In genomic region chr11:62400760-62401159, GRCh38 we compare ENCODE assay signal across 12 cellular contexts. TPM values are rescaled to one million over a fixed set of nuclear protein-coding genes. Genes with fewer than 3 reads are reported as not detected.
A peak's percentile ranks its signal among the peaks of the same experiment; 100 is the strongest.
DNase-seq lines count a peak whose midpoint lies in the region; ATAC-seq and TF ChIP-seq lines count a peak whose summit lies in the region.
"Had no signal": no experiment of that assay in that cellular context is flagged by ENCODE, and none has a peak within 500 bp of the region (broad histone marks: within the 10 kb centered on the region; RNA-seq: fewer than 3 reads in every experiment).

No MANE protein-coding gene starts in this region.

- DNase-seq in activated naive CD4-positive, alpha-beta T cell treated with anti-CD3 and anti-CD28 coated beads, Interleukin-2, amount 10 ng/mL, durations not matched to agents 7 days and 5 days = no peak
- peak; percentile 88 for DNase-seq in fibroblast of mammary gland (ENCODE audit: low read depth)
- peak; percentile 92 to 93 for DNase-seq in aorta
- no peak for DNase-seq in NCI-H1105 treated with DMSO at 0.1 percent for 48 hours (lab: John Stamatoyannopoulos, UW)
- no peak for DNase-seq in HT-29 (ENCODE audit: low spot score)
- DNase-seq in Caco-2 = no peak
- DNase-seq: activated CD8-positive, alpha-beta memory T cell treated with anti-CD3 and anti-CD28 coated beads, Interleukin-2, amount 50 U/mL, for 4 hours; NCI-H345 had no signal

- H3K4me1 Mint-ChIP-seq in activated naive CD4-positive, alpha-beta T cell treated with anti-CD3 and anti-CD28 coated beads, Interleukin-2, amount 50 U/mL, for 24 hours = peaks cover 53% of the 10 kb centered on the region
- peaks cover 56% of the 10 kb centered on the region for H3K4me1 Mint-ChIP-seq in activated naive CD4-positive, alpha-beta T cell treated with anti-CD3 and anti-CD28 coated beads, Interleukin-2, amount 10 ng/mL, durations not matched to agents 7 days and 5 days
- peaks cover 26% of the 10 kb centered on the region for H3K4me1 Mint-ChIP-seq in Caco-2 (ENCODE audit: low read depth, unreplicated experiment)

- POLR2A ChIA-PET in Caco-2 (lab: Charles Lee) = no interaction called here

- peak; percentile 69 for ATAC-seq in aorta (ENCODE audit: low FRiP score)
- ATAC-seq: HCT116 had no signal

- H3K36me3 Mint-ChIP-seq in activated naive CD4-positive, alpha-beta T cell treated with anti-CD3 and anti-CD28 coated beads, Interleukin-2, amount 50 U/mL, for 24 hours = no peaks in the 10 kb centered on the region
- H3K36me3 Mint-ChIP-seq in activated naive CD4-positive, alpha-beta T cell treated with anti-CD3 and anti-CD28 coated beads, Interleukin-2, amount 10 ng/mL, durations not matched to agents 7 days and 5 days = no peaks in the 10 kb centered on the region
- H3K36me3 Mint-ChIP-seq in Caco-2 (ENCODE audit: insufficient read depth, unreplicated experiment) = peaks cover 18% of the 10 kb centered on the region

- H3K27ac Mint-ChIP-seq in activated naive CD4-positive, alpha-beta T cell treated with anti-CD3 and anti-CD28 coated beads, Interleukin-2, amount 50 U/mL, for 24 hours = no peak overlapping the region
- H3K27ac Mint-ChIP-seq in activated naive CD4-positive, alpha-beta T cell treated with anti-CD3 and anti-CD28 coated beads, Interleukin-2, amount 10 ng/mL, durations not matched to agents 7 days and 5 days = no peak overlapping the region
- no peak overlapping the region for H3K27ac Mint-ChIP-seq in Caco-2 (ENCODE audit: unreplicated experiment)

- no peaks in the 10 kb centered on the region for H3K9me3 ChIP-seq in muscle layer of duodenum (ENCODE audit: control insufficient read depth in 1 of 2, low read length in 2 of 2)
- H3K9me3 ChIP-seq in aorta (ENCODE audit: control insufficient read depth, low read length) = no peaks in the 10 kb centered on the region
- no peaks in the 10 kb centered on the region for H3K9me3 ChIP-seq in Caco-2
- H3K9me3 ChIP-seq: BLaER1 had no signal

- no peak for TF ChIP-seq CTCF in fibroblast of mammary gland (conservative IDR thresholded peaks at IDR 0.05; ENCODE audit: control insufficient read depth, insufficient read depth, low read depth, low read length)
- TF ChIP-seq CTCF in Caco-2 (IDR thresholded peaks at IDR 0.05; ENCODE audit: insufficient read depth in 1 of 2, low read depth in 1 of 2, low read length in 1 of 2, severe bottlenecking in 1 of 2, unreplicated experiment in 1 of 2) = no peak

- CTCF ChIA-PET in activated naive CD4-positive, alpha-beta T cell treated with anti-CD3 and anti-CD28 coated beads, Interleukin-2, amount 10 ng/mL, durations not matched to agents 7 days and 5 days (lab: Charles Lee) = interaction anchor here (1.0 to 4.6 kb wide), 6 partner anchors 10 to 293 kb away, joined by 3 to 30 read pairs (median 6); no protein-coding TSS in a partner anchor
- CTCF ChIA-PET in Caco-2 (lab: Charles Lee) = interaction anchor here (1.0 to 1.2 kb wide), 2 partner anchors 158 to 160 kb away, joined by 3 read pairs; no protein-coding TSS in a partner anchor

- no peaks in the 10 kb centered on the region for H3K36me3 ChIP-seq in muscle layer of duodenum (ENCODE audit: control insufficient read depth in 1 of 2, insufficient read depth in 2 of 2, low read length in 2 of 2)
- no peaks in the 10 kb centered on the region for H3K36me3 ChIP-seq in aorta (ENCODE audit: control insufficient read depth in 1 of 2, insufficient read depth in 2 of 2, low read length in 1 of 2)
- H3K36me3 ChIP-seq in Caco-2 (ENCODE audit: control insufficient read depth, insufficient read depth, low read length) = no peaks in the 10 kb centered on the region
- H3K36me3 ChIP-seq: BLaER1 had no signal

- no TSS peak for BruUV-seq in Caco-2 (replicated peaks; lab: Mats Ljungman, UMichigan)

- H3K4me3 Mint-ChIP-seq in activated naive CD4-positive, alpha-beta T cell treated with anti-CD3 and anti-CD28 coated beads, Interleukin-2, amount 50 U/mL, for 24 hours = peak overlapping the region; percentile 92
- H3K4me3 Mint-ChIP-seq in activated naive CD4-positive, alpha-beta T cell treated with anti-CD3 and anti-CD28 coated beads, Interleukin-2, amount 10 ng/mL, durations not matched to agents 7 days and 5 days = no peak overlapping the region
- no peak overlapping the region for H3K4me3 Mint-ChIP-seq in Caco-2 (ENCODE audit: unreplicated experiment)

- H3K27me3 ChIP-seq in muscle layer of duodenum (ENCODE audit: low read depth, low read length) (no peaks in the 10 kb centered on the region), aorta (ENCODE audit: control insufficient read depth in 1 of 2, insufficient read depth in 2 of 2, low read length in 1 of 2) (no peaks in the 10 kb centered on the region), Caco-2 (replicated peaks; ENCODE audit: control insufficient read depth, insufficient read depth, low read length) (no peaks in the 10 kb centered on the region)
- H3K27me3 ChIP-seq: BLaER1 had no signal

- H3K4me3 ChIP-seq in fibroblast of mammary gland (ENCODE audit: control insufficient read depth, low read depth, low read length) = no peak overlapping the region
- H3K4me3 ChIP-seq in muscle layer of duodenum (ENCODE audit: low read depth in 1 of 2, low read length in 2 of 2) = peak overlapping the region in 1 of 2 donors; percentile 11
- no peak overlapping the region for H3K4me3 ChIP-seq in aorta (ENCODE audit: low read length in 2 of 2)
- no peak overlapping the region for H3K4me3 ChIP-seq in Caco-2 (ENCODE audit: low read depth, low read length)
- H3K4me3 ChIP-seq: BLaER1 had no signal

- no peaks in the 10 kb centered on the region for H3K27me3 Mint-ChIP-seq in activated naive CD4-positive, alpha-beta T cell treated with anti-CD3 and anti-CD28 coated beads, Interleukin-2, amount 50 U/mL, for 24 hours
- H3K27me3 Mint-ChIP-seq in activated naive CD4-positive, alpha-beta T cell treated with anti-CD3 and anti-CD28 coated beads, Interleukin-2, amount 10 ng/mL, durations not matched to agents 7 days and 5 days = peaks cover 8% of the 10 kb centered on the region
- no peaks in the 10 kb centered on the region for H3K27me3 Mint-ChIP-seq in Caco-2 (ENCODE audit: insufficient read depth, unreplicated experiment)

- no peaks in the 10 kb centered on the region for H3K9me3 Mint-ChIP-seq in activated naive CD4-positive, alpha-beta T cell treated with anti-CD3 and anti-CD28 coated beads, Interleukin-2, amount 50 U/mL, for 24 hours
- H3K9me3 Mint-ChIP-seq in activated naive CD4-positive, alpha-beta T cell treated with anti-CD3 and anti-CD28 coated beads, Interleukin-2, amount 10 ng/mL, durations not matched to agents 7 days and 5 days = no peaks in the 10 kb centered on the region
- H3K9me3 Mint-ChIP-seq in Caco-2 (ENCODE audit: unreplicated experiment) = no peaks in the 10 kb centered on the region

- 2 to 6% methylated on average over 9 of the region's 9 CpGs for WGBS in aorta, 2 donors

- intact Hi-C loops in aorta (cut with DNase I) = loop anchor here in 1 of 2 donors (5.0 kb wide), 1 partner anchor 157 kb away; no protein-coding TSS in a partner anchor
- intact Hi-C loops in Caco-2 (cut with micrococcal nuclease; ENCODE audit: unreplicated experiment) = no loop called here

- peak overlapping the region; percentile 67 for H3K27ac ChIP-seq in muscle layer of duodenum (ENCODE audit: low read length)
- H3K27ac ChIP-seq in aorta (ENCODE audit: low read depth in 1 of 2, low read length in 2 of 2) = peak overlapping the region; percentile 54 to 81
- H3K27ac ChIP-seq: BLaER1 had no signal

- H3K4me1 ChIP-seq in muscle layer of duodenum (ENCODE audit: control insufficient read depth in 1 of 2, insufficient read depth in 2 of 2, low read length in 2 of 2) (peaks cover 34 to 56% of the 10 kb centered on the region in 2 donors), aorta (ENCODE audit: control insufficient read depth in 1 of 2, insufficient read depth in 2 of 2, low read length in 2 of 2) (peaks cover 0 to 11% of the 10 kb centered on the region in 2 donors), Caco-2 (peaks cover 53% of the 10 kb centered on the region)

RNA-seq across cellular contexts. Expression of gene SCGB1A1, which starts 18.1 kb away (rescaled TPM):
- total RNA-seq in aorta (not detected), Caco-2 (2022) (not detected in 2 replicates)
- polyA plus RNA-seq in aorta = 1 to 10 TPM in 1 of 2 donors, under 1 TPM in 1; 0.61 to 5.0 TPM
- not detected in 2 replicates for total RNA-seq in HT-29 (2014; rRNA removed; shearing (Covaris generic))

Comparison
In these comparisons a context has a peak if more than half of its experiments do, and no peak if none do; other contexts are left out.
1. DNase-seq: peak in fibroblast of mammary gland (single experiment) and aorta (2 of 2); none in activated naive CD4-positive, alpha-beta T cell treated with anti-CD3 and anti-CD28 coated beads, Interleukin-2, amount 10 ng/mL, durations not matched to agents 7 days and 5 days (single experiment), NCI-H1105 treated with DMSO at 0.1 percent for 48 hours (single experiment), HT-29 (single experiment) and Caco-2 (0 of 2).